ENCODE assay signal across 21 cellular contexts in genomic region chr4:74503580-74503979, GRCh38. TPM values are rescaled to one million over a fixed set of nuclear protein-coding genes. Genes with fewer than 3 reads are reported as not detected.
A peak's percentile ranks its signal among the peaks of the same experiment; 100 is the strongest.
DNase-seq lines count a peak whose midpoint lies in the region; ATAC-seq, FAIRE-seq and TF ChIP-seq lines count a peak whose summit lies in the region.
"Had no signal": no experiment of that assay in that cellular context is flagged by ENCODE, and none has a peak within 500 bp of the region (broad histone marks: within the 10 kb centered on the region; RNA-seq: fewer than 3 reads in every experiment).

No MANE protein-coding gene starts in this region.

- no peak for TF ChIP-seq POLR2A in body of pancreas (IDR thresholded peaks at IDR 0.05)

- H3K36me3 Mint-ChIP-seq in activated naive CD8-positive, alpha-beta T cell treated with anti-CD3 and anti-CD28 coated beads for 36 hours = no peaks in the 10 kb centered on the region
- H3K36me3 Mint-ChIP-seq: IgD-negative memory B cell; stimulated activated effector memory CD8-positive, alpha-beta T cell treated with anti-CD3 and anti-CD28 coated beads, Interleukin-12 subunit alpha, Interleukin-12 subunit beta, amount 100 ng/mL, for 72 hours had no signal

- H3K4me3 ChIP-seq in bronchial epithelial cell (ENCODE audit: low read depth, low read length) (no peak overlapping the region), body of pancreas (no peak overlapping the region)
- H3K4me3 ChIP-seq: upper lobe of right lung had no signal

- no peaks in the 10 kb centered on the region for H3K9me3 Mint-ChIP-seq in activated naive CD8-positive, alpha-beta T cell treated with anti-CD3 and anti-CD28 coated beads for 36 hours
- H3K9me3 Mint-ChIP-seq: activated T-helper 17 cell treated with anti-CD3 and anti-CD28 coated beads, Interleukin-2, amount 50 U/mL, for 72 hours had no signal

- DNase-seq in Daoy (ENCODE audit: low read depth) (peak; percentile 71), MV-4-11 (lab: John Stamatoyannopoulos, UW) (peak; percentile 60), bronchial epithelial cell (ENCODE audit: low read depth) (peak; percentile 91), kidney glomerular epithelial cell (lab: John Stamatoyannopoulos, UW) (peak; percentile 26), midbrain (lab: John Stamatoyannopoulos, UW) (no peak), body of pancreas (no peak)
- no peak for DNase-seq in activated naive CD8-positive, alpha-beta T cell treated with anti-CD3 and anti-CD28 coated beads for 36 hours
- DNase-seq in activated CD4-positive, alpha-beta T cell treated with anti-CD3 and anti-CD28 coated beads, Interleukin-2, amount 50 U/mL, for 48 hours = no peak
- DNase-seq: activated CD4-positive, alpha-beta T cell treated with anti-CD3 and anti-CD28 coated beads, Interleukin-2, amount 50 U/mL, for 1 hour; anterior cingulate cortex; DMS 273 treated with DMSO at 0.1 percent for 48 hours; NCI-H146; NCI-H524; stimulated activated CD4-positive, alpha-beta T cell treated with anti-CD3 and anti-CD28 coated beads, Interleukin-4, amount 100 ng/mL, for 4 hours; T-helper 9 cell; upper lobe of right lung had no signal

- no peaks in the 10 kb centered on the region for H3K4me1 ChIP-seq in body of pancreas

- H3K36me3 ChIP-seq in bronchial epithelial cell (ENCODE audit: control insufficient read depth, insufficient read depth, low read length) (no peaks in the 10 kb centered on the region), body of pancreas (replicated peaks in 1 of 2; ENCODE audit: insufficient read depth in 1 of 2, low read depth in 2 of 2) (no peaks in the 10 kb centered on the region)
- H3K36me3 ChIP-seq: upper lobe of right lung had no signal

- H3K4me1 Mint-ChIP-seq in activated naive CD8-positive, alpha-beta T cell treated with anti-CD3 and anti-CD28 coated beads for 36 hours = no peaks in the 10 kb centered on the region
- H3K4me1 Mint-ChIP-seq: activated T-helper 17 cell treated with anti-CD3 and anti-CD28 coated beads, Interleukin-2, amount 50 U/mL, for 72 hours; stimulated activated effector memory CD8-positive, alpha-beta T cell treated with anti-CD3 and anti-CD28 coated beads, Interleukin-12 subunit alpha, Interleukin-12 subunit beta, amount 100 ng/mL, for 72 hours had no signal

- H3K27me3 Mint-ChIP-seq in activated naive CD8-positive, alpha-beta T cell treated with anti-CD3 and anti-CD28 coated beads for 36 hours = peaks cover 21% of the 10 kb centered on the region

- intact Hi-C loops in body of pancreas (cut with DNase I) = no loop called here

- no peak overlapping the region for H3K27ac ChIP-seq in body of pancreas
- H3K27ac ChIP-seq: upper lobe of right lung had no signal

- no peak overlapping the region for H3K4me3 Mint-ChIP-seq in activated naive CD8-positive, alpha-beta T cell treated with anti-CD3 and anti-CD28 coated beads for 36 hours
- H3K4me3 Mint-ChIP-seq: activated T-helper 17 cell treated with anti-CD3 and anti-CD28 coated beads, Interleukin-2, amount 50 U/mL, for 72 hours; B cell; IgD-negative memory B cell; stimulated activated effector memory CD8-positive, alpha-beta T cell treated with anti-CD3 and anti-CD28 coated beads, Interleukin-12 subunit alpha, Interleukin-12 subunit beta, amount 100 ng/mL, for 72 hours had no signal

- WGBS in body of pancreas, 2 donors = 75 to 79% methylated on average over 2 of the region's 2 CpGs

- H3K27me3 ChIP-seq in bronchial epithelial cell (ENCODE audit: control insufficient read depth, insufficient read depth, low read length) = no peaks in the 10 kb centered on the region
- no peaks in the 10 kb centered on the region for H3K27me3 ChIP-seq in body of pancreas
- H3K27me3 ChIP-seq: upper lobe of right lung had no signal

- ATAC-seq in body of pancreas = no peak
- ATAC-seq: activated T-helper 17 cell treated with anti-CD3 and anti-CD28 coated beads, Interleukin-2, amount 50 U/mL, for 72 hours; stimulated activated effector memory CD8-positive, alpha-beta T cell treated with anti-CD3 and anti-CD28 coated beads, Interleukin-12 subunit alpha, Interleukin-12 subunit beta, amount 100 ng/mL, for 72 hours; upper lobe of right lung had no signal

- no peak overlapping the region for H3K27ac Mint-ChIP-seq in activated naive CD8-positive, alpha-beta T cell treated with anti-CD3 and anti-CD28 coated beads for 36 hours
- H3K27ac Mint-ChIP-seq: activated T-helper 17 cell treated with anti-CD3 and anti-CD28 coated beads, Interleukin-2, amount 50 U/mL, for 72 hours; B cell; stimulated activated effector memory CD8-positive, alpha-beta T cell treated with anti-CD3 and anti-CD28 coated beads, Interleukin-12 subunit alpha, Interleukin-12 subunit beta, amount 100 ng/mL, for 72 hours had no signal

- FAIRE-seq in bronchial epithelial cell (lab: Jason Lieb, UNC) = no peak

- TF ChIP-seq CTCF in bronchial epithelial cell (IDR thresholded peaks at IDR 0.05; ENCODE audit: insufficient read depth, low read length, severe bottlenecking) (no peak), body of pancreas (IDR thresholded peaks at IDR 0.05) (no peak)

- no peaks in the 10 kb centered on the region for H3K9me3 ChIP-seq in body of pancreas
- H3K9me3 ChIP-seq: upper lobe of right lung had no signal

RNA-seq across cellular contexts. Expression of gene AREG, which starts 58.6 kb away (rescaled TPM):
- 0.29 TPM in 1 of 2 replicates, not detected in the other for total RNA-seq in Daoy (2014; rRNA removed; shearing (Covaris generic))
- total RNA-seq in bronchial epithelial cell (197 and 272 TPM in 2 replicates), body of pancreas (1 to 10 TPM; 4.9 to 5.6 TPM)
- under 1 TPM in 1 of 2 experiments, not detected in 1; 0.28 TPM for total RNA-seq in activated naive CD8-positive, alpha-beta T cell treated with anti-CD3 and anti-CD28 coated beads for 36 hours
- total RNA-seq: myocyte had no signal

Comparison
In these comparisons a context has a peak if more than half of its experiments do, and no peak if none do; other contexts are left out.
1. DNase-seq: peak in Daoy (single experiment), MV-4-11 (single experiment), bronchial epithelial cell (single experiment) and kidney glomerular epithelial cell (single experiment); none in activated naive CD8-positive, alpha-beta T cell treated with anti-CD3 and anti-CD28 coated beads for 36 hours (single experiment), midbrain (single experiment), activated CD4-positive, alpha-beta T cell treated with anti-CD3 and anti-CD28 coated beads, Interleukin-2, amount 50 U/mL, for 48 hours (0 of 2) and body of pancreas (0 of 4).
2. RNA of gene AREG, which starts 58.6 kb away (total RNA-seq): 197 to 272 TPM in bronchial epithelial cell; 4.9 to 5.6 TPM in body of pancreas, 0.29 TPM in Daoy and 0.28 TPM in activated naive CD8-positive, alpha-beta T cell treated with anti-CD3 and anti-CD28 coated beads for 36 hours; every median in the first group is over 10 times any median in the second.